ENCODE assay signal across 8 cellular contexts in the genomic region with DNA sequence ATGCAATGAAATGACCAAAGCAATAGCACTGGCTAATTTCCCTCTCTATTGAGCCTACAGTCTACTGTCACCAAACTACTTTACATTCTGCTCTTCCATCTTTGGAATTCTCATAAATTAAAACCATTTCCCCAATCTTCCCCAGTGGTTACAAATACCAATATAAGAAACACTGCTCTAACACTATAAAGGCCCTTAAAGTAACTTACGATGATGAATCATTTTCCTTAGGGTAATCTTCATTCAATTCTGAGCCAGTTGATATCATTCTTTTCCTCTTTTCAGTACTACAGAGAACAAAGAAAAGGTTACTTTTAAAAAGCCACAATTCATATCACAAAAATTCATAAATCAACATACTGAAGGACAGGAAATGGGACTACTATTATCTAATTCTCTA.
"Had no signal": no experiment of that assay in that cellular context is flagged by ENCODE, and none has a peak within 500 bp of the region (broad histone marks: within the 10 kb centered on the region; RNA-seq: fewer than 3 reads in every experiment).

No MANE protein-coding gene starts in this region.

- H3K9me3 Mint-ChIP-seq: HFFc6 had no signal

- ATAC-seq: HCT116, K562 had no signal

- H3K9me3 ChIP-seq: HAP-1 had no signal

- DNase-seq: GM23248, GOT3, H7, HFFc6, IMR-90 had no signal

- H3K27ac ChIP-seq: GM23248 had no signal

- H2AFZ ChIP-seq: GM23248 had no signal

- H3K27ac Mint-ChIP-seq: HFFc6 had no signal

- H3K9ac ChIP-seq: GM23248 had no signal

- H3K4me3 ChIP-seq: GM23248, HAP-1, K562 had no signal

- H3K4me1 ChIP-seq: HAP-1 had no signal

- H3K4me3 Mint-ChIP-seq: HFFc6 had no signal
